In the genomic region with DNA sequence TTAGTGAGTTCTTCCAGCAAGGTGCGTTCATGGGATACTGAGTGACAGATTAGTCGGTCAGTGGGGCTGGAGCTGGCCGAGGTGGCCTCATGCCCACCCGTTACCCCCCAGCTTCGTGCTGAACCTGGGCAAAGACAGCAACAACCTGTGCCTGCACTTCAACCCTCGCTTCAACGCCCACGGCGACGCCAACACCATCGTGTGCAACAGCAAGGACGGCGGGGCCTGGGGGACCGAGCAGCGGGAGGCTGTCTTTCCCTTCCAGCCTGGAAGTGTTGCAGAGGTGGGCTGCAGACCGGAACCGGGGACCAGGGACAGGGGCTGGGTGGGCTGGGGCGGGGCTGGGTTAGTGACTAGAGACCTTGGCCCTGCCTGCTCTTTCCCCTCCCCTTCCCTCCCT, we compare ENCODE assay signal across 12 cellular contexts. TPM values are rescaled to one million over a fixed set of nuclear protein-coding genes. Genes with fewer than 3 reads are reported as not detected.
DNase-seq lines count a peak whose midpoint lies in the region; ATAC-seq and TF ChIP-seq lines count a peak whose summit lies in the region.
"Had no signal": no experiment of that assay in that cellular context is flagged by ENCODE, and none has a peak within 500 bp of the region (broad histone marks: within the 10 kb centered on the region; RNA-seq: fewer than 3 reads in every experiment).

No MANE protein-coding gene starts in this region.

- H3K9me3 Mint-ChIP-seq in MCF 10A (ENCODE audit: unreplicated experiment), result no peaks in the 10 kb centered on the region
- H3K9me3 Mint-ChIP-seq in natural killer cell, result no peaks in the 10 kb centered on the region
- H3K9me3 Mint-ChIP-seq: activated naive CD4-positive, alpha-beta T cell treated with anti-CD3 and anti-CD28 coated beads, Interleukin-2, amount 50 U/mL, for 24 hours; type B pancreatic cell had no signal

- intact Hi-C loops in MCF 10A (cut with micrococcal nuclease), result loop anchor here (5.0 kb wide), 1 partner anchor 71 kb away; the partner anchor contains the start of gene GGA1
- intact Hi-C loops in natural killer cell (cut with micrococcal nuclease), result loop anchor here (5.0 kb wide), 1 partner anchor 71 kb away; the partner anchor contains the start of gene GGA1

- H3K4me1 ChIP-seq in HUES6 (ENCODE audit: control insufficient read depth, insufficient read depth, low read length), result peaks cover 11% of the 10 kb centered on the region

- peaks cover 12% of the 10 kb centered on the region; the same call in 1 of the 2 replicates for H3K36me3 ChIP-seq in HUES6 (ENCODE audit: control insufficient read depth, insufficient read depth, low read length)

- peak overlapping the region; percentile 18 for H3K9ac ChIP-seq in HUES6 (ENCODE audit: low read length)

- peaks cover 38% of the 10 kb centered on the region for H3K36me3 Mint-ChIP-seq in MCF 10A (ENCODE audit: insufficient read depth, unreplicated experiment)
- no peaks in the 10 kb centered on the region for H3K36me3 Mint-ChIP-seq in natural killer cell
- H3K36me3 Mint-ChIP-seq: activated naive CD4-positive, alpha-beta T cell treated with anti-CD3 and anti-CD28 coated beads, Interleukin-2, amount 50 U/mL, for 24 hours; type B pancreatic cell had no signal

- H3K4me3 ChIP-seq in AG09309 (ENCODE audit: control insufficient read depth, low read depth, low read length), result peak overlapping the region; percentile 96
- no peak overlapping the region for H3K4me3 ChIP-seq in HUES6 (ENCODE audit: low read depth, low read length)

- no peaks in the 10 kb centered on the region for H3K9me3 ChIP-seq in HUES6 (ENCODE audit: control insufficient read depth, insufficient read depth, low read depth, low read length)

- H3K27me3 Mint-ChIP-seq in MCF 10A (ENCODE audit: insufficient read depth, unreplicated experiment), result no peaks in the 10 kb centered on the region
- H3K27me3 Mint-ChIP-seq in natural killer cell (ENCODE audit: low read depth in 2 of 2), result no peaks in the 10 kb centered on the region
- H3K27me3 Mint-ChIP-seq: activated naive CD4-positive, alpha-beta T cell treated with anti-CD3 and anti-CD28 coated beads, Interleukin-2, amount 50 U/mL, for 24 hours; type B pancreatic cell had no signal

- BruUV-seq in MCF 10A (replicated peaks; lab: Mats Ljungman, UMichigan), result no TSS peak

- peaks cover 25% of the 10 kb centered on the region for H3K4me1 Mint-ChIP-seq in MCF 10A (ENCODE audit: insufficient read depth, unreplicated experiment)
- peaks cover 34 to 61% of the 10 kb centered on the region in 2 donors for H3K4me1 Mint-ChIP-seq in natural killer cell

- no peak for TF ChIP-seq CTCF in AG09309 (IDR thresholded peaks at IDR 0.05; ENCODE audit: control insufficient read depth, insufficient read depth, low read depth, low read length, missing control alignments)
- TF ChIP-seq CTCF in MCF 10A (IDR thresholded peaks at IDR 0.05; ENCODE audit: unreplicated experiment), result no peak
- no peak for TF ChIP-seq CTCF in natural killer cell (IDR thresholded peaks at IDR 0.05)

- no peaks in the 10 kb centered on the region for H3K27me3 ChIP-seq in HUES6 (ENCODE audit: control insufficient read depth, insufficient read depth, low read length)

- H3K4me3 Mint-ChIP-seq in MCF 10A (ENCODE audit: unreplicated experiment) (no peak overlapping the region), natural killer cell (no peak overlapping the region)

- POLR2A ChIA-PET in MCF 10A (lab: Yijun Ruan, JAX), result interaction anchor here (5.1 kb wide), 1 partner anchor 20 kb away, joined by 49 read pairs; the partner anchor contains the start of gene PDXP

- CTCF ChIA-PET in MCF 10A (lab: Yijun Ruan, JAX), result interaction anchor here (0.7 to 1.4 kb wide), 3 partner anchors 10 to 35 kb away, joined by 3 to 10 read pairs (median 4); no protein-coding TSS in a partner anchor

- DNase-seq in AG09309 (ENCODE audit: low read depth) (no peak), MCF 10A (ENCODE audit: unreplicated experiment) (no peak), natural killer cell (no peak), mucosa of gallbladder (ENCODE audit: low spot score) (no peak)
- DNase-seq: activated CD4-positive, alpha-beta T cell treated with anti-CD3 and anti-CD28 coated beads for 1 hour; occipital lobe had no signal

- ATAC-seq in natural killer cell (no peak), GM19351 (IDR thresholded peaks at IDR 0.05; ENCODE audit: unreplicated experiment) (no peak), HG03521 (IDR thresholded peaks at IDR 0.05; ENCODE audit: unreplicated experiment) (no peak), HG03469 (IDR thresholded peaks at IDR 0.05; ENCODE audit: unreplicated experiment) (no peak)

- no peak overlapping the region for H3K27ac ChIP-seq in HUES6 (ENCODE audit: low read depth, low read length)

- H3K27ac Mint-ChIP-seq in MCF 10A (ENCODE audit: low read depth, unreplicated experiment) (peak overlapping the region; percentile 39), natural killer cell (peak overlapping the region; percentile 94 to 97)
- H3K27ac Mint-ChIP-seq: type B pancreatic cell had no signal

RNA-seq across cellular contexts. Expression of gene LGALS1, which starts 2.9 kb away (rescaled TPM):
- total RNA-seq in MCF 10A (2022) (1,407 and 1,635 TPM in 2 replicates), natural killer cell (100 to 1,000 TPM; 195 to 218 (median 214) TPM), mucosa of gallbladder (587 TPM)

RNA-seq across cellular contexts. Expression of gene NOL12, which starts 7.8 kb away (rescaled TPM):
- total RNA-seq in MCF 10A (2022) (47.1 and 50.8 TPM in 2 replicates), natural killer cell (10 to 100 TPM; 28.0 to 45.1 (median 39.0) TPM), mucosa of gallbladder (27.1 TPM)

RNA-seq across cellular contexts. Expression of gene TRIOBP, which starts 18.5 kb away (rescaled TPM):
- total RNA-seq in MCF 10A (2022), result 42.5 and 45.7 TPM in 2 replicates
- total RNA-seq in natural killer cell, result 10 to 100 TPM; 25.1 to 38.5 (median 25.8) TPM
- total RNA-seq in mucosa of gallbladder, result 119 TPM

RNA-seq across cellular contexts. Expression of gene PDXP, which starts 19.8 kb away (rescaled TPM):
- 10.3 and 10.5 TPM in 2 replicates for total RNA-seq in MCF 10A (2022)
- total RNA-seq in natural killer cell, result 10 to 100 TPM in 2 of 3 donors, 1 to 10 TPM in 1; 8.3 to 14.2 (median 13.4) TPM
- total RNA-seq in mucosa of gallbladder, result 12.1 TPM

RNA-seq across cellular contexts. Expression of gene SH3BP1, which starts 38.9 kb away (rescaled TPM):
- total RNA-seq in MCF 10A (2022) (1.5 and 1.9 TPM in 2 replicates), natural killer cell (100 to 1,000 TPM; 163 to 189 (median 163) TPM), mucosa of gallbladder (13.6 TPM)
